2 cellular contexts compared by ENCODE assay signal in the genomic region with DNA sequence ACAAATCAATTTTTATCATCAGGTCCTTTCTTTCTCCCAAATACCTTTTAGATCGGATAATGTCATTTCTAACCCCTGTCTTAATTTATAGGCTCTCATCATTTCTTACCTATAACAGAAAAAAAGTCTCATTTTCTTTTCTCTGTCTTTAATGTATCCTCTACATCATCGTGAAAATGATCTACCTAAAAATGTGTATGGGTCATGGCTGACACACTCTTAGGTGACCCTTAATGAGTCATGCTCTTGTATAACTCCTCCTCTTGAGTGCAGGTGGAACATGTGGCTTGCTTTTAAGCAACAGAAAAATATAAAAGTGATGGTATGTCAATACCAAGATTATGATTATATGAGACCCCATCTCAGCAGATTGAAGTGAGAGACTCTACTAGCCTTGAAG.
TF ChIP-seq lines count a peak whose summit lies in the region.

No MANE protein-coding gene starts in this region.

TF ChIP-seq in A549, 52 proteins besides CTCF, POLR2A, EP300 and RAD21 (continued from another document):
- TF ChIP-seq ESRRA (IDR thresholded peaks at IDR 0.05; ENCODE audit: borderline replicate concordance, low read length) = no peak

TF ChIP-seq in HEK293, 187 proteins besides CTCF, POLR2A, EP300 and RAD21:
- TF ChIP-seq, protein P1, sequence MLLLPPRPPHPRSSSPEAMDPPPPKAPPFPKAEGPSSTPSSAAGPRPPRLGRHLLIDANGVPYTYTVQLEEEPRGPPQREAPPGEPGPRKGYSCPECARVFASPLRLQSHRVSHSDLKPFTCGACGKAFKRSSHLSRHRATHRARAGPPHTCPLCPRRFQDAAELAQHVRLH (tag by site-specific recombination; IDR thresholded peaks at IDR 0.05) = no peak
- TF ChIP-seq ZNF366 (tag by site-specific recombination; conservative IDR thresholded peaks at IDR 0.05) = peak; percentile 75
